In the genomic region with DNA sequence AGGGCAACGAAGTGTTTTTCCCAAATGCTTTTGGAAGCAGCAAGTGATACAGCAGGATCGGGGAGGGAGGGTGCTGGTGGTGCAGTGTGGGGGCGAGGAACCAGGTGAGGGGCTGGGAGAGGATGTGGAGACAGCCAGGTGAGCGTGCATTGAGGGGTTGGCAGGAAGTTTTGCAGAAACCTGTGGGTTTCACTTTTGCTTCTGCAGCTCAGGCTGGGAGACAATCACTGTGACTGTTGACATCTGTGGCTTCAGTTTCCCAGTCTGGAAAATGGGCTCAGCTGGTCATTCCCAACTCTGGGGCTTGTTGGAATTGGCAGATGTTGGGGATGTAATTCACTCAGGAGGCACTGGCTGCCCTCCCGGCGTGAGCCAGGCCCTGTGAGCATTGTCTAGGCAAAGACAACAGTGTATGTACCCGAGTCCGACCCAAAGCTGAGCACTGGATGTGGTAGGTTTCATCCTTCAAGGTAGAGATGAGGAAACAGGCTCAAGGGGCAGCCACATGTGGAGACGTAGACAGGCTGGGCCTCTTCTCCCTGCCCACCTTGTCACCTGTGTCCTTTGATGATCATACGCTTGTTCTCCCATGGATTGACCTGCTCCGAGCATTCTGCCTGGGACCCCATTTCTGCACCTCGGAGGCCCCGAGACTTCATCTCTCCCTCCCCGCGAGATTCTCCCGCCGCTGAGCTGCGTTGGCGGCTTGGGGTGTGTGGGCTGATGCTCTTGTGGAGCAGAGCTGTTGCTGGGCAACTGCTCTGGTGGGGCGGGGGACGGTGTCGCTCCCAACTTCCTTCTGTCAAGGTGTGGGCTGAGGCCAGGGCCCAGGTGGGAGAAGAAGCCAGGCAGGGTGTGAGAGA, we compare ENCODE assay signal across 8 cellular contexts. TPM values are rescaled to one million over a fixed set of nuclear protein-coding genes. Genes with fewer than 3 reads are reported as not detected.
DNase-seq lines count a peak whose midpoint lies in the region; ATAC-seq and TF ChIP-seq lines count a peak whose summit lies in the region.

No MANE protein-coding gene starts in this region.

- H3K27me3 ChIP-seq in right cardiac atrium (ENCODE audit: control insufficient read depth, insufficient read depth) (no peaks in the 10 kb centered on the region), neutrophil (no peaks in the 10 kb centered on the region), vagina (no peaks in the 10 kb centered on the region)

- DNase-seq in Right ventricle myocardium inferior (ENCODE audit: missing footprints) (peak; percentile 50), right cardiac atrium (no peak), vagina (ENCODE audit: extremely low spot score in 2 of 2) (no peak), D341Med (ENCODE audit: low spot score) (no peak), foreskin fibroblast (no peak)
- peak; percentile 73 for DNase-seq in activated naive CD8-positive, alpha-beta T cell treated with anti-CD3 and anti-CD28 coated beads for 36 hours

- peaks cover 3% of the 10 kb centered on the region for H3K4me1 ChIP-seq in right cardiac atrium (ENCODE audit: control insufficient read depth, insufficient read depth, low read length)
- H3K4me1 ChIP-seq in neutrophil (ENCODE audit: control insufficient read depth in 1 of 2, insufficient read depth in 1 of 2, low read depth in 1 of 2, low read length in 1 of 2): peaks cover 51 to 53% of the 10 kb centered on the region in 2 experiments
- peaks cover 21% of the 10 kb centered on the region for H3K4me1 ChIP-seq in vagina

- TF ChIP-seq POLR2A in vagina (IDR thresholded peaks at IDR 0.05): no peak

- no peaks in the 10 kb centered on the region for H3K9me3 Mint-ChIP-seq in activated naive CD8-positive, alpha-beta T cell treated with anti-CD3 and anti-CD28 coated beads for 36 hours

- no peak for TF ChIP-seq CTCF in neutrophil (IDR thresholded peaks at IDR 0.05)
- no peak for TF ChIP-seq CTCF in vagina (IDR thresholded peaks at IDR 0.05)
- no peak for TF ChIP-seq CTCF in foreskin fibroblast (IDR thresholded peaks at IDR 0.05; ENCODE audit: low read depth, low read length)

- ATAC-seq in Right ventricle myocardium inferior (no peak), right cardiac atrium (no peak), HG03159 (IDR thresholded peaks at IDR 0.05; ENCODE audit: unreplicated experiment) (no peak)

- H3K27ac Mint-ChIP-seq in activated naive CD8-positive, alpha-beta T cell treated with anti-CD3 and anti-CD28 coated beads for 36 hours: peak overlapping the region; percentile 78

- H3K27ac ChIP-seq in right cardiac atrium (ENCODE audit: low read length): no peak overlapping the region
- peak overlapping the region; percentile 81 for H3K27ac ChIP-seq in neutrophil
- peak overlapping the region; percentile 71 for H3K27ac ChIP-seq in vagina

- WGBS in right cardiac atrium: 76% methylated on average over 22 of the region's 22 CpGs

- H3K4me1 Mint-ChIP-seq in activated naive CD8-positive, alpha-beta T cell treated with anti-CD3 and anti-CD28 coated beads for 36 hours: peaks cover 29% of the 10 kb centered on the region

- H3K4me3 Mint-ChIP-seq in activated naive CD8-positive, alpha-beta T cell treated with anti-CD3 and anti-CD28 coated beads for 36 hours: peak overlapping the region; percentile 79

- H3K36me3 ChIP-seq in neutrophil (peaks cover 84% of the 10 kb centered on the region), vagina (no peaks in the 10 kb centered on the region)

- H3K9me3 ChIP-seq in right cardiac atrium (ENCODE audit: control insufficient read depth, low read length) (no peaks in the 10 kb centered on the region), neutrophil (peaks cover 5% of the 10 kb centered on the region), vagina (no peaks in the 10 kb centered on the region)

- intact Hi-C loops in Right ventricle myocardium inferior (cut with DNase I) (loop anchor here (2.0 kb wide), 1 partner anchor 33 kb away; a partner anchor contains a TSS), right cardiac atrium (cut with DNase I) (loop anchor here in 3 of 4 donors (5.0 to 10.0 kb wide), 2 partner anchors 33 to 45 kb away; a partner anchor contains a TSS), vagina (cut with DNase I) (loop anchor here (5.0 to 10.0 kb wide), 2 partner anchors 133 to 215 kb away; no protein-coding TSS in a partner anchor)

- no peaks in the 10 kb centered on the region for H3K27me3 Mint-ChIP-seq in activated naive CD8-positive, alpha-beta T cell treated with anti-CD3 and anti-CD28 coated beads for 36 hours

- H3K36me3 Mint-ChIP-seq in activated naive CD8-positive, alpha-beta T cell treated with anti-CD3 and anti-CD28 coated beads for 36 hours: peaks cover 9% of the 10 kb centered on the region

- H3K4me3 ChIP-seq in right cardiac atrium (ENCODE audit: low read length) (no peak overlapping the region), neutrophil (ENCODE audit: low read depth in 1 of 2, low read length in 1 of 2) (peak overlapping the region; percentile 1 to 14), vagina (peak overlapping the region in 1 of 2 donors; percentile 67), foreskin fibroblast (ENCODE audit: low read depth in 1 of 2, low read length in 2 of 2) (no peak overlapping the region)

RNA-seq across cellular contexts. Expression of a gene that starts 21.9 kb away (rescaled TPM):
- total RNA-seq in Right ventricle myocardium inferior: 5.5 TPM
- 1 to 10 TPM; 5.1 to 6.9 (median 6.5) TPM for total RNA-seq in right cardiac atrium
- 2.6 TPM for polyA plus RNA-seq in right cardiac atrium
- total RNA-seq in activated naive CD8-positive, alpha-beta T cell treated with anti-CD3 and anti-CD28 coated beads for 36 hours: 10 to 100 TPM; 11.8 to 14.4 TPM
- 9.6 TPM for total RNA-seq in vagina

RNA-seq across cellular contexts. Expression of a gene that starts 32.7 kb away (rescaled TPM):
- total RNA-seq in Right ventricle myocardium inferior: 1.1 TPM
- 1 to 10 TPM in 2 of 4 donors, under 1 TPM in 2; 0.79 to 1.6 (median 0.97) TPM for total RNA-seq in right cardiac atrium
- polyA plus RNA-seq in right cardiac atrium: 0.32 TPM
- total RNA-seq in activated naive CD8-positive, alpha-beta T cell treated with anti-CD3 and anti-CD28 coated beads for 36 hours: 10 to 100 TPM; 26.5 to 26.9 TPM
- total RNA-seq in vagina: not detected

RNA-seq across cellular contexts. Expression of a gene that starts 33.5 kb away (rescaled TPM):
- total RNA-seq in Right ventricle myocardium inferior (21.7 TPM), right cardiac atrium (10 to 100 TPM; 21.3 to 30.1 (median 26.4) TPM), vagina (24.8 TPM)
- polyA plus RNA-seq in right cardiac atrium: 7.1 TPM
- 10 to 100 TPM; 18.5 to 21.1 TPM for total RNA-seq in activated naive CD8-positive, alpha-beta T cell treated with anti-CD3 and anti-CD28 coated beads for 36 hours

RNA-seq across cellular contexts. Expression of a gene that starts 54.1 kb away (rescaled TPM):
- total RNA-seq in Right ventricle myocardium inferior: 32.5 TPM
- 10 to 100 TPM; 21.8 to 47.4 (median 35.9) TPM for total RNA-seq in right cardiac atrium
- polyA plus RNA-seq in right cardiac atrium: 10.1 TPM
- 10 to 100 TPM; 24.7 to 28.1 TPM for total RNA-seq in activated naive CD8-positive, alpha-beta T cell treated with anti-CD3 and anti-CD28 coated beads for 36 hours
- total RNA-seq in vagina: 43.7 TPM

Comparison
In these comparisons a context has a peak if more than half of its experiments do, and no peak if none do; other contexts are left out.
1. DNase-seq: peak in Right ventricle myocardium inferior (single experiment) and activated naive CD8-positive, alpha-beta T cell treated with anti-CD3 and anti-CD28 coated beads for 36 hours (single experiment); none in right cardiac atrium (0 of 3), vagina (0 of 2), D341Med (single experiment) and foreskin fibroblast (0 of 2).
2. H3K4me3 ChIP-seq: peak in neutrophil (2 of 2); none in right cardiac atrium (single experiment) and foreskin fibroblast (0 of 2).
3. RNA of a gene that starts 32.7 kb away (total RNA-seq): 26.5 to 26.9 TPM in activated naive CD8-positive, alpha-beta T cell treated with anti-CD3 and anti-CD28 coated beads for 36 hours; 0.79 to 1.6 TPM in right cardiac atrium, 1.1 TPM in Right ventricle myocardium inferior (single experiment) and not detected in vagina (single experiment); every median in the first group is over 10 times any median in the second.